8 cellular contexts compared by ENCODE assay signal in the genomic region with DNA sequence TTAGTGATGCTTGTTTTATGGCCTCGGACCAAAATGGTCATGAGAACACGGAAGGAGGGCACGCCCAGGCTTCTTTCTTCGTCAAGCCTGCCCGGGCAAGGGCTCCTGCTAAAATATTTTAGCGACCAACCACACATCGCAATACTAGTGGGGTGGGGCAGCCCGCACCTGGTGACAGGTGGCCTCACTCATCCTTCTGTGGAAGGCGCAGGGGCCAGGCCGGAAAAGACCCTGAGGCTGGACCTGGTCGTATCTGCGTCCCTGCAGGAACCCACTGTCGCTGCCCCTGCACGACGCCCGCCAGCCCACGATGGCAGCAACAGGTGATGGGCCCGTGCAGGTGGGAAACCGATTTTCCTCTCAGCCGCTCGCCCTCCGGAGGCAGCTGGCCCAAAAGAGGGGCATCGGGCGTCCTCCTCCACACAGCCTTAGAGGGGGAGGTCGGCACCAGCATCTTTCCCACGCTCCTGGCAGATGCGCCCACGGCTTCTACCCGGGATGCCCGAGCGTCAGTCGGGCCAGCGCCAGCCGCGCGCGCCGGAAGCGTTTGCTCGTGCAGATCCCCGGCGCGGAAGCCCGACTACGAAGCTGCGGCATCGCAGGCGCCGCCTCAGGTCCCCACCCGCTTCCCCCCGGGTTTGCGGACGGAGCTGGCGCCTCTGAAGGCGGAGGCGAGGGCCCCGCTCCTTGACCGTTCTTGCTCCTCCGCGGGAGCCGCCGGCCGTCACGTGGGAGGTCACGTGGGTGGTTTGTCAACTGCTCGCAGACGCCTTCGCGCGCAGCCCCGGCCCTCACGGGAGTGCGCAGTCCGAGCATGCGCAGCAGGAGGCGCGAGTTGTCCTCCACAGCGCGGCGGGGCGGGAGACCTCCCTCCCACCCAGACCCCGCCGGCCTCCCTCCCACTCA. TPM values are rescaled to one million over a fixed set of nuclear protein-coding genes. Genes with fewer than 3 reads are reported as not detected.
DNase-seq lines count a peak whose midpoint lies in the region; TF ChIP-seq lines count a peak whose summit lies in the region.

No MANE protein-coding gene starts in this region.

- H3K9me3 ChIP-seq in adipocyte (ENCODE audit: control insufficient read depth, low read length) = no peaks in the 10 kb centered on the region
- H3K9me3 ChIP-seq in parathyroid adenoma (ENCODE audit: control insufficient read depth, low read length) = no peaks in the 10 kb centered on the region
- H3K9me3 ChIP-seq in thyroid gland = no peaks in the 10 kb centered on the region

- TF ChIP-seq POLR2A in thyroid gland (IDR thresholded peaks at IDR 0.05) = peak in 1 of 2 donors; percentile 72

- intact Hi-C loops in cardiac septum (cut with DNase I) = loop anchor here (1.0 to 5.0 kb wide), 2 partner anchors 23 to 56 kb away; partner anchors contain the start of gene FOXK2
- intact Hi-C loops in thyroid gland (cut with DNase I) = loop anchor here (2.0 to 10.0 kb wide), 2 partner anchors 60 to 82 kb away; partner anchors contain the start of genes HEXD and OGFOD3

- H3K9ac ChIP-seq in adipocyte (ENCODE audit: low read length) (peak overlapping the region; percentile 80), parathyroid adenoma (no peak overlapping the region)

- 8 to 20% methylated on average over 30 to 43 of the region's 83 CpGs for WGBS in thyroid gland, 2 donors

- peak overlapping the region; percentile 69 for H3K27ac ChIP-seq in parathyroid adenoma
- H3K27ac ChIP-seq in thyroid gland = peak overlapping the region; percentile 13 to 87 (median 78)

- H3K27me3 ChIP-seq in adipocyte (replicated peaks; ENCODE audit: control insufficient read depth, insufficient read depth, low read length) (no peaks in the 10 kb centered on the region), parathyroid adenoma (ENCODE audit: control insufficient read depth, insufficient read depth, low read length) (no peaks in the 10 kb centered on the region), thyroid gland (no peaks in the 10 kb centered on the region)

- H3K36me3 ChIP-seq in adipocyte (ENCODE audit: control insufficient read depth, insufficient read depth, low read length, severe bottlenecking) (no peaks in the 10 kb centered on the region), parathyroid adenoma (ENCODE audit: control insufficient read depth, insufficient read depth, low read length) (no peaks in the 10 kb centered on the region), thyroid gland (no peaks in the 10 kb centered on the region)

- peak overlapping the region; percentile 90 for H3K4me2 ChIP-seq in parathyroid adenoma (ENCODE audit: low read length)

- H2AFZ ChIP-seq in parathyroid adenoma = peak overlapping the region; percentile 87

- peak; percentile 96 for DNase-seq in GM03348 (ENCODE audit: low spot score)
- no peak for DNase-seq in HFF-Myc (ENCODE audit: extremely low read depth, low read depth)
- peak; percentile 90 for DNase-seq in NCI-H1105 treated with DMSO at 0.1 percent for 48 hours (lab: John Stamatoyannopoulos, UW)
- peak; percentile 88 for DNase-seq in SW480 (ENCODE audit: low spot score)
- peak; percentile 98 for DNase-seq in adipocyte (ENCODE audit: low read depth)
- DNase-seq in cardiac septum (ENCODE audit: low spot score) = peak; percentile 99
- DNase-seq in thyroid gland = peak; percentile 98 to 99

- H3K4me1 ChIP-seq in adipocyte (ENCODE audit: control insufficient read depth, insufficient read depth, low read length) (peaks cover 17% of the 10 kb centered on the region), parathyroid adenoma (peaks cover 7% of the 10 kb centered on the region), thyroid gland (peaks cover 17 to 26% of the 10 kb centered on the region in 2 donors)

- H3K4me3 ChIP-seq in HFF-Myc (replicated peaks; ENCODE audit: low read depth, low read length) (peak overlapping the region; percentile 44), adipocyte (ENCODE audit: low read length) (peak overlapping the region; percentile 81), parathyroid adenoma (ENCODE audit: low read depth, low read length) (peak overlapping the region; percentile 68), thyroid gland (replicated peaks in 1 of 3) (peak overlapping the region in 2 of 3 donors; percentile 58 to 59)

- no peaks in the 10 kb centered on the region for H3K79me2 ChIP-seq in parathyroid adenoma

- TF ChIP-seq CTCF in HFF-Myc (IDR thresholded peaks at IDR 0.05; ENCODE audit: low read depth, low read length, missing control alignments) = no peak
- no peak for TF ChIP-seq CTCF in parathyroid adenoma (IDR thresholded peaks at IDR 0.05)
- peak in 1 of 6 experiments; percentile 17 for TF ChIP-seq CTCF in thyroid gland (IDR thresholded peaks at IDR 0.05)

RNA-seq across cellular contexts. Expression of gene FOXK2, which starts 22.8 kb away (rescaled TPM):
- total RNA-seq in cardiac septum = 40.2 TPM
- 10 to 100 TPM; 30.5 to 43.3 (median 38.8) TPM for total RNA-seq in thyroid gland

RNA-seq across cellular contexts. Expression of gene NARF, which starts 38.2 kb away (rescaled TPM):
- 49.8 TPM for total RNA-seq in cardiac septum
- total RNA-seq in thyroid gland = 10 to 100 TPM; 47.5 to 69.7 (median 48.7) TPM

RNA-seq across cellular contexts. Expression of gene CYBC1, which starts 46.2 kb away (rescaled TPM):
- 37.4 TPM for total RNA-seq in cardiac septum
- 10 to 100 TPM; 51.2 to 66.6 (median 53.6) TPM for total RNA-seq in thyroid gland
